ENCODE assay signal across 16 cellular contexts in the genomic region with DNA sequence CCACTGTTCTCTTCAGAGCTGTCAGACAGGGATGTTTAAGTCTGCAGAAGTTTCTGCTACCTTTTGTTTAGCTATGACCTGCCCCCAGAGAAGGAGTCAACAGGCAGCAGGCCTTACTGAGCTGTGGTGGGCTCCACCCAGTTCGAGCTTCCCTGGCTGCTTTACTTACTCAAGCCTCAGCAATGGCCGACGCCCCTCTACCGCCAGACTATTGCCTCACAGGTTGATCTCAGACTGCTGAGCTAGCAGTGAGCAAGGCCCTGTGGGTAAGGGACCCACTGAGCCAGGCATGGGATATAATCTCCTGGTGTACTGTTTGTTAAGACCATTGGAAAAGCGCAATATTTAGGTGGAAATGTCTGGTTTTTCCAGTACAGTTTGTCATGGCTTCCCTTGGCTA.
DNase-seq lines count a peak whose midpoint lies in the region; ATAC-seq, FAIRE-seq and TF ChIP-seq lines count a peak whose summit lies in the region.
"Had no signal": no experiment of that assay in that cellular context is flagged by ENCODE, and none has a peak within 500 bp of the region (broad histone marks: within the 10 kb centered on the region; RNA-seq: fewer than 3 reads in every experiment).

No MANE protein-coding gene starts in this region.

- no peak for TF ChIP-seq POLR2A in HepG2 (IDR thresholded peaks at IDR 0.05; ENCODE audit: insufficient read depth in 1 of 2, low read depth in 2 of 2, low read length in 2 of 2)
- TF ChIP-seq POLR2A in right lobe of liver (IDR thresholded peaks at IDR 0.05): no peak
- TF ChIP-seq POLR2A in erythroblast (IDR thresholded peaks at IDR 0.05; ENCODE audit: low read length): no peak

- H2AFZ ChIP-seq in HepG2 (ENCODE audit: low read length) (no peak overlapping the region), mesenchymal stem cell (ENCODE audit: low read depth, low read length) (no peak overlapping the region)

- no peak overlapping the region for H2BK15ac ChIP-seq in mesenchymal stem cell (ENCODE audit: low read depth, poor library complexity, severe bottlenecking)

- no peak for DNase-seq in HepG2 (ENCODE audit: low spot score)
- DNase-seq in right lobe of liver: no peak
- DNase-seq in erythroblast (lab: John Stamatoyannopoulos, UW): peak; percentile 45 to 48
- DNase-seq in iris pigment epithelial cell (ENCODE audit: low read depth): peak; percentile 3
- no peak for DNase-seq in mesenchymal stem cell
- DNase-seq in NCI-H187 (lab: John Stamatoyannopoulos, UW): no peak
- DNase-seq: Calu3; CD8-positive, alpha-beta T cell; DMS79 treated with DMSO at 0.1 percent for 48 hours; GF-D8; GOT3; H7; HFFc6 had no signal

- no peak for TF ChIP-seq RAD21 in HepG2 (CRISPR knock-in tag; IDR thresholded peaks at IDR 0.05)

- POLR2A ChIA-PET in HepG2 (lab: Yijun Ruan, JAX): no interaction called here

- no peak overlapping the region for H2BK12ac ChIP-seq in mesenchymal stem cell (ENCODE audit: low read length in 2 of 2)

- H3K9ac ChIP-seq in HepG2 (ENCODE audit: insufficient read depth, low read depth, low read length): no peak overlapping the region
- no peak overlapping the region for H3K9ac ChIP-seq in mesenchymal stem cell (ENCODE audit: low read length)
- H3K9ac ChIP-seq: BLaER1 treated with 17β-estradiol and CSF1 and Interleukin-3, amounts not matched to agents 10 nM and 100 nM had no signal

- ATAC-seq in HepG2 (no peak), right lobe of liver (no peak)
- ATAC-seq: CD8-positive, alpha-beta T cell; HCT116 had no signal

- H2AK5ac ChIP-seq in mesenchymal stem cell (ENCODE audit: low read length, severe bottlenecking): no peak overlapping the region

- H3K9me3 ChIP-seq in HepG2 (ENCODE audit: low read length) (no peaks in the 10 kb centered on the region), right lobe of liver (no peaks in the 10 kb centered on the region), mesenchymal stem cell (ENCODE audit: control insufficient read depth, low read length) (no peaks in the 10 kb centered on the region)

- H4K8ac ChIP-seq in mesenchymal stem cell (ENCODE audit: low read length): no peak overlapping the region

- no peak for FAIRE-seq in HepG2 (lab: Jason Lieb, UNC)

- in situ Hi-C loops in HepG2 (cut with HindIII; ENCODE audit: extremely low pct_ligation_motif_present, low pct_unique_long_range_greater_than_20kb): no loop called here

- H3K4me1 ChIP-seq in HepG2 (ENCODE audit: insufficient read depth, low read length) (no peaks in the 10 kb centered on the region), right lobe of liver (no peaks in the 10 kb centered on the region), mesenchymal stem cell (ENCODE audit: control insufficient read depth, insufficient read depth, low read depth, low read length) (no peaks in the 10 kb centered on the region)
- H3K4me1 ChIP-seq: BLaER1 treated with 17β-estradiol and CSF1 and Interleukin-3, amounts not matched to agents 10 nM and 100 nM had no signal

- no peak overlapping the region for H3K14ac ChIP-seq in mesenchymal stem cell (ENCODE audit: low read length in 2 of 2)

- no peak overlapping the region for H4K91ac ChIP-seq in mesenchymal stem cell (ENCODE audit: low read length)

- BruUV-seq in HepG2 (replicated peaks; lab: Mats Ljungman, UMichigan): no TSS peak

- no peak overlapping the region for H3K23ac ChIP-seq in mesenchymal stem cell (ENCODE audit: low read length in 2 of 2)

- WGBS in HepG2 (ENCODE audit: low lambda C conversion rate): 42% methylated on average over 5 of the region's 5 CpGs
- 86% methylated on average over 3 of the region's 5 CpGs for WGBS in right lobe of liver (ENCODE audit: insufficient coverage, low coverage, low lambda C conversion rate, missing lambda C conversion rate)
- 91% methylated on average over 5 of the region's 5 CpGs for whole genome bisulfite sequencing in mesenchymal stem cell

- no peaks in the 10 kb centered on the region for H3K79me1 ChIP-seq in mesenchymal stem cell (replicated peaks; ENCODE audit: low read length, poor library complexity, severe bottlenecking)

- no peak overlapping the region for H3K4me3 ChIP-seq in HepG2 (replicated peaks in 1 of 3; ENCODE audit: insufficient read depth in 1 of 3, low read depth in 2 of 3, low read length in 3 of 3)
- no peak overlapping the region for H3K4me3 ChIP-seq in right lobe of liver
- H3K4me3 ChIP-seq in mesenchymal stem cell (ENCODE audit: insufficient read depth in 1 of 2, low read depth in 1 of 2, low read length in 2 of 2): no peak overlapping the region
- H3K4me3 ChIP-seq: BLaER1 treated with 17β-estradiol and CSF1 and Interleukin-3, amounts not matched to agents 10 nM and 100 nM had no signal

- TF ChIP-seq CTCF in HepG2 (CRISPR knock-in tag; IDR thresholded peaks at IDR 0.05) (no peak), right lobe of liver (IDR thresholded peaks at IDR 0.05) (no peak)

- no peak overlapping the region for H3K4ac ChIP-seq in mesenchymal stem cell (ENCODE audit: low read depth in 1 of 2, low read length in 2 of 2)

- CTCF ChIA-PET in HepG2 (lab: Yijun Ruan, JAX; ENCODE audit: low intra/inter-chr PET ratio, low total read pairs): no interaction called here

- H2BK5ac ChIP-seq in mesenchymal stem cell (ENCODE audit: low read depth, low read length, poor library complexity, severe bottlenecking): no peak overlapping the region

- intact Hi-C loops in HepG2 (cut with micrococcal nuclease; ENCODE audit: unreplicated experiment) (no loop called here), right lobe of liver (cut with DNase I) (no loop called here)

- TF ChIP-seq EP300 in HepG2 (IDR thresholded peaks at IDR 0.05; ENCODE audit: low read depth in 2 of 2, low read length in 2 of 2) (no peak), HepG2 (CRISPR knock-in tag; IDR thresholded peaks at IDR 0.05; ENCODE audit: borderline replicate concordance) (no peak)

- H3K27me3 ChIP-seq in HepG2 (ENCODE audit: control insufficient read depth in 1 of 2, insufficient read depth in 2 of 2, low read length in 2 of 2): peaks cover 0 to 6% of the 10 kb centered on the region in 2 experiments; a peak in 1 of 5 replicates
- H3K27me3 ChIP-seq in right lobe of liver: no peaks in the 10 kb centered on the region
- H3K27me3 ChIP-seq in mesenchymal stem cell (ENCODE audit: control insufficient read depth in 1 of 2, insufficient read depth in 1 of 2, low read length in 2 of 2): peaks cover 0 to 3% of the 10 kb centered on the region in 2 experiments
- H3K27me3 ChIP-seq: BLaER1 treated with 17β-estradiol and CSF1 and Interleukin-3, amounts not matched to agents 10 nM and 100 nM had no signal

- H3K36me3 ChIP-seq in HepG2 (replicated peaks in 1 of 2; ENCODE audit: control insufficient read depth in 1 of 2, insufficient read depth in 2 of 2, low read length in 2 of 2) (no peaks in the 10 kb centered on the region), right lobe of liver (no peaks in the 10 kb centered on the region), mesenchymal stem cell (ENCODE audit: control insufficient read depth in 1 of 2, insufficient read depth in 2 of 2, low read depth in 1 of 2, low read length in 2 of 2) (no peaks in the 10 kb centered on the region)
- H3K36me3 ChIP-seq: BLaER1 treated with 17β-estradiol and CSF1 and Interleukin-3, amounts not matched to agents 10 nM and 100 nM had no signal

- H4K20me1 ChIP-seq in HepG2 (ENCODE audit: insufficient read depth, low read length): no peaks in the 10 kb centered on the region
- H4K20me1 ChIP-seq: BLaER1 treated with 17β-estradiol and CSF1 and Interleukin-3, amounts not matched to agents 10 nM and 100 nM had no signal

- H3K4me2 ChIP-seq in HepG2 (ENCODE audit: low read depth, low read length): no peak overlapping the region
- H3K4me2 ChIP-seq in mesenchymal stem cell (ENCODE audit: low read length, poor library complexity, severe bottlenecking): no peak overlapping the region
- H3K4me2 ChIP-seq: BLaER1 treated with 17β-estradiol and CSF1 and Interleukin-3, amounts not matched to agents 10 nM and 100 nM had no signal

- H3K27ac ChIP-seq in HepG2 (ENCODE audit: extremely low read length, insufficient read depth, low read length) (no peak overlapping the region), right lobe of liver (no peak overlapping the region), mesenchymal stem cell (ENCODE audit: low read length, poor library complexity, severe bottlenecking) (no peak overlapping the region)
- H3K27ac ChIP-seq: BLaER1 treated with 17β-estradiol and CSF1 and Interleukin-3, amounts not matched to agents 10 nM and 100 nM; HL-60 had no signal

- H3K79me2 ChIP-seq in HepG2 (ENCODE audit: insufficient read depth, low read length): no peaks in the 10 kb centered on the region

- H3K18ac ChIP-seq in mesenchymal stem cell (ENCODE audit: low read depth in 1 of 2, low read length in 2 of 2): no peak overlapping the region

- no peak overlapping the region for H2BK120ac ChIP-seq in mesenchymal stem cell (ENCODE audit: low read depth, low read length)

TF ChIP-seq in HepG2, 621 proteins besides CTCF, POLR2A, EP300 and RAD21:
- no peak for TF ChIP-seq CBX2 (IDR thresholded peaks at IDR 0.05; ENCODE audit: low read depth, low read length)
- TF ChIP-seq CBX2 (CRISPR knock-in tag; IDR thresholded peaks at IDR 0.05; ENCODE audit: low read depth): no peak
- no peak for TF ChIP-seq E2F5 (CRISPR knock-in tag; conservative IDR thresholded peaks at IDR 0.05)
- no peak for TF ChIP-seq ZNF589 (CRISPR knock-in tag; conservative IDR thresholded peaks at IDR 0.05)
- TF ChIP-seq, protein P1, sequence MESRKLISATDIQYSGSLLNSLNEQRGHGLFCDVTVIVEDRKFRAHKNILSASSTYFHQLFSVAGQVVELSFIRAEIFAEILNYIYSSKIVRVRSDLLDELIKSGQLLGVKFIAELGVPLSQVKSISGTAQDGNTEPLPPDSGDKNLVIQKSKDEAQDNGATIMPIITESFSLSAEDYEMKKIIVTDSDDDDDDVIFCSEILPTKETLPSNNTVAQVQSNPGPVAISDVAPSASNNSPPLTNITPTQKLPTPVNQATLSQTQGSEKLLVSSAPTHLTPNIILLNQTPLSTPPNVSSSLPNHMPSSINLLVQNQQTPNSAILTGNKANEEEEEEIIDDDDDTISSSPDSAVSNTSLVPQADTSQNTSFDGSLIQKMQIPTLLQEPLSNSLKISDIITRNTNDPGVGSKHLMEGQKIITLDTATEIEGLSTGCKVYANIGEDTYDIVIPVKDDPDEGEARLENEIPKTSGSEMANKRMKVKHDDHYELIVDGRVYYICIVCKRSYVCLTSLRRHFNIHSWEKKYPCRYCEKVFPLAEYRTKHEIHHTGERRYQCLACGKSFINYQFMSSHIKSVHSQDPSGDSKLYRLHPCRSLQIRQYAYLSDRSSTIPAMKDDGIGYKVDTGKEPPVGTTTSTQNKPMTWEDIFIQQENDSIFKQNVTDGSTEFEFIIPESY (CRISPR knock-in tag; IDR thresholded peaks at IDR 0.05): peak; percentile 57; the same call in 1 of the 2 replicates

Comparison
In these comparisons a context has a peak if more than half of its experiments do, and no peak if none do; other contexts are left out.
1. DNase-seq: peak in erythroblast (2 of 2) and iris pigment epithelial cell (single experiment); none in HepG2 (single experiment), right lobe of liver (0 of 3), mesenchymal stem cell (single experiment) and NCI-H187 (0 of 2).